ENCODE assay signal across 5 cellular contexts in genomic region chr1:2154022-2154421, GRCh38.
"Had no signal": no experiment of that assay in that cellular context is flagged by ENCODE, and none has a peak within 500 bp of the region (broad histone marks: within the 10 kb centered on the region; RNA-seq: fewer than 3 reads in every experiment).

No MANE protein-coding gene starts in this region.

- ATAC-seq: HepG2, K562 had no signal

- H3K4me3 Mint-ChIP-seq: IgD-negative memory B cell had no signal

- H3K9me3 Mint-ChIP-seq: IgD-negative memory B cell had no signal

- H3K4me3 ChIP-seq: K562 had no signal

- H3K27me3 Mint-ChIP-seq: IgD-negative memory B cell had no signal

- DNase-seq: IMR-90, KBM-7 had no signal

- H3K4me1 Mint-ChIP-seq: IgD-negative memory B cell had no signal
